Comparison of ENCODE assay signal across 2 cellular contexts in genomic region chr17:56635640-56636039, GRCh38.
TF ChIP-seq lines count a peak whose summit lies in the region.

No MANE protein-coding gene starts in this region.

TF ChIP-seq in SK-N-SH, 30 proteins besides CTCF, POLR2A, EP300 and RAD21 (continued from another document and continues in another):
- TF ChIP-seq REST (IDR thresholded peaks at IDR 0.05; ENCODE audit: low read depth, low read length) = no peak
- TF ChIP-seq POLR2AphosphoS5 (IDR thresholded peaks at IDR 0.05; ENCODE audit: low read depth, low read length) = no peak
- no peak for TF ChIP-seq RCOR1 (IDR thresholded peaks at IDR 0.05; ENCODE audit: low read length)
- TF ChIP-seq TAF1 (IDR thresholded peaks at IDR 0.05; ENCODE audit: borderline replicate concordance, low read depth, low read length) = no peak
- TF ChIP-seq IRF3 (IDR thresholded peaks at IDR 0.05; ENCODE audit: low read depth, low read length) = no peak
- peak; percentile 60; the same call in 1 of the 2 replicates for TF ChIP-seq RXRA (IDR thresholded peaks at IDR 0.05; ENCODE audit: borderline replicate concordance, low read depth)
- TF ChIP-seq MEF2A (IDR thresholded peaks at IDR 0.05; ENCODE audit: borderline replicate concordance, low read depth) = no peak
- no peak for TF ChIP-seq ZBTB33 (IDR thresholded peaks at IDR 0.05; ENCODE audit: borderline replicate concordance, low read depth)
- TF ChIP-seq CHD2 (IDR thresholded peaks at IDR 0.05; ENCODE audit: low read length, partially characterized antibody) = no peak
- TF ChIP-seq USF2 (IDR thresholded peaks at IDR 0.05; ENCODE audit: borderline replicate concordance, low read depth, low read length) = no peak
- no peak for TF ChIP-seq EZH2phosphoT487 (IDR thresholded peaks at IDR 0.05; ENCODE audit: borderline replicate concordance, low read depth)
- TF ChIP-seq USF1 (IDR thresholded peaks at IDR 0.05; ENCODE audit: borderline replicate concordance, low read depth) = no peak; the same call in 1 of the 2 replicates
- TF ChIP-seq JUND (IDR thresholded peaks at IDR 0.05) = peak; percentile 80
- TF ChIP-seq GABPA (IDR thresholded peaks at IDR 0.05; ENCODE audit: low read depth) = no peak
- no peak for TF ChIP-seq FOXM1 (IDR thresholded peaks at IDR 0.05; ENCODE audit: low read depth)
- no peak for TF ChIP-seq ELF1 (IDR thresholded peaks at IDR 0.05)
- TF ChIP-seq FOXJ3 (CRISPR knock-in tag; IDR thresholded peaks at IDR 0.05) = no peak
- TF ChIP-seq PBX3 (IDR thresholded peaks at IDR 0.05) = peak; percentile 53
- TF ChIP-seq TEAD4 (IDR thresholded peaks at IDR 0.05; ENCODE audit: borderline replicate concordance, insufficient read depth) = 0 out of 2 replicates have a peak, but pooled peaks have one; percentile 21
- peak; percentile 65 for TF ChIP-seq FOSL2 (IDR thresholded peaks at IDR 0.05; ENCODE audit: borderline replicate concordance, low read depth)
- TF ChIP-seq RFX5 (IDR thresholded peaks at IDR 0.05; ENCODE audit: low read length) = no peak

TF ChIP-seq in SK-N-SH treated with all-trans-retinoic acid at 6 μM for 48 hours, 23 proteins besides CTCF, POLR2A, EP300 and RAD21 (continued from another document):
- TF ChIP-seq CSRNP3 (CRISPR knock-in tag; IDR thresholded peaks at IDR 0.05) (no peak), ESRRG (CRISPR knock-in tag; IDR thresholded peaks at IDR 0.05) (no peak), PPARA (CRISPR knock-in tag; IDR thresholded peaks at IDR 0.05; ENCODE audit: borderline replicate concordance) (no peak), POU6F1 (CRISPR knock-in tag; IDR thresholded peaks at IDR 0.05; ENCODE audit: borderline replicate concordance, low read depth) (no peak), ZFP30 (CRISPR knock-in tag; IDR thresholded peaks at IDR 0.05) (no peak), ZNF8 (CRISPR knock-in tag; IDR thresholded peaks at IDR 0.05) (no peak), GLIS3 (CRISPR knock-in tag; IDR thresholded peaks at IDR 0.05) (no peak), ZFP3 (CRISPR knock-in tag; IDR thresholded peaks at IDR 0.05) (no peak), TOX (CRISPR knock-in tag; IDR thresholded peaks at IDR 0.05; ENCODE audit: borderline replicate concordance) (no peak)
